In the genomic region with DNA sequence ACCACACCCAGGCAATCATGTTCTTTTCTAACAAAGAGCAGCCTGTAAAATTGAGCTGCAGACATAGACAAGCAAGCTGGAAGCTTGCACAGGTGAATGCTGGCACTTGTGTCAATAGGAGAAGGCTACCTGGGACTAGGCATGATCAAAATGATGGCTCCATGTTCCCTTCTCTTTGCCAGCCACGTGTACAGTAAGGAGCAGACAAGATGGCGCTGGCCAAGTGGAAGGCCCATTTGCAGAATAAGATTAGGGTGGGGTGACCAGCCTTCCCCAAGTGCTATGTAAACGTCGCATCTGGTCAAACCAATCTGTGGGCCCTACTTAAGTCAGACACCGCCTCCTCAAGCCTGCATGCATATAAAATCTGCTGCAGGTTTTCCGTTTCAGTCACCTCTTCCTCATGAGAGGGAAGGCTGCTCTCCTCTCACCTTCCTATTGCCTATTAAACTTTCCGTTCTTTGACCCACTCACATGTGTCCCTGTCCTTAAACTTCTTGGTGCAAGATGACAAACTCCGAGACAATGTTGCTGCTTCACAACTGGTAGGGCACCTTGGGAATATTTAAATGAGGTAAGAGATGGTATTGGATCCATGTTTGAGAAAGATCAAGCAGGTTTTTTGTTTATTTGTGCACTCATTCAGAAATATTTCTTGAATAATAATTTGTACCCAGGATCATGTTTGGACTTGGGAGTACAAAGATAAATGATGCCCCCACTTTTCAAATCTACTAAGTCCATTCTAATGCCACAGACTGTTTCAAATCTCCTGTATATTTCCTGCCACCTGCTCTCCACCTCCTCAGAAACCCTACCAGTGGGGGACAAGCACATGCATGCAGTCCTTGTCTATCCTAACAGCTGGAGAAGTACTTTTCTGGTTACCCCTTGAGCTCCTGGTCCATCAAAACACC, we compare ENCODE assay signal across 14 cellular contexts. TPM values are rescaled to one million over a fixed set of nuclear protein-coding genes. Genes with fewer than 3 reads are reported as not detected.
DNase-seq lines count a peak whose midpoint lies in the region; ATAC-seq and TF ChIP-seq lines count a peak whose summit lies in the region.
"Had no signal": no experiment of that assay in that cellular context is flagged by ENCODE, and none has a peak within 500 bp of the region (broad histone marks: within the 10 kb centered on the region; RNA-seq: fewer than 3 reads in every experiment).

No MANE protein-coding gene starts in this region.

- peaks cover 5% of the 10 kb centered on the region; the same call in 1 of the 2 replicates for H4K20me1 ChIP-seq in IMR-90 (ENCODE audit: insufficient read depth, low read length)

- H2AFZ ChIP-seq in IMR-90 (replicated peaks; ENCODE audit: low read length, poor library complexity): no peak overlapping the region

- DNase-seq in CD8-positive, alpha-beta T cell: no peak
- DNase-seq in IMR-90: no peak
- no peak for DNase-seq in brain microvascular endothelial cell
- no peak for DNase-seq in natural killer cell treated with Interleukin-12 subunit alpha and Interleukin-12 subunit beta and Interleukin-15 and Interleukin-18, amount 100 ng/mL, for 72 hours (ENCODE audit: low spot score)
- DNase-seq in Caco-2: no peak
- no peak for DNase-seq in DMS79 (lab: John Stamatoyannopoulos, UW)
- DNase-seq: DMS79 treated with DMSO at 0.1 percent for 48 hours, HCEC 1CT, NCI-H1092 treated with DMSO at 0.1 percent for 48 hours, NCI-H226, NCI-H524 treated with DMSO at 0.1 percent for 48 hours had no signal

- H3K36me3 ChIP-seq in CD8-positive, alpha-beta T cell (ENCODE audit: insufficient read depth, low read length): no peaks in the 10 kb centered on the region
- H3K36me3 ChIP-seq in IMR-90 (ENCODE audit: control insufficient read depth, insufficient read depth, low read length) (peaks cover 12% of the 10 kb centered on the region; the same call in 1 of the 2 replicates), brain microvascular endothelial cell (replicated peaks) (no peaks in the 10 kb centered on the region), Caco-2 (ENCODE audit: control insufficient read depth, insufficient read depth, low read length) (no peaks in the 10 kb centered on the region)

- no peaks in the 10 kb centered on the region for H3K9me3 ChIP-seq in CD8-positive, alpha-beta T cell (ENCODE audit: low read length)
- H3K9me3 ChIP-seq in IMR-90 (ENCODE audit: control insufficient read depth, insufficient read depth, low read length) (no peaks in the 10 kb centered on the region), Caco-2 (no peaks in the 10 kb centered on the region)

- TF ChIP-seq POLR2A in IMR-90 (IDR thresholded peaks at IDR 0.05; ENCODE audit: low read depth, low read length): no peak

- peaks cover 72% of the 10 kb centered on the region for H3K4me1 Mint-ChIP-seq in CD8-positive, alpha-beta T cell (ENCODE audit: low read depth)
- H3K4me1 Mint-ChIP-seq in natural killer cell treated with Interleukin-12 subunit alpha and Interleukin-12 subunit beta and Interleukin-15 and Interleukin-18, amount 100 ng/mL, for 72 hours (ENCODE audit: low read depth in 2 of 2): peaks cover 51 to 67% of the 10 kb centered on the region in 2 donors
- no peaks in the 10 kb centered on the region for H3K4me1 Mint-ChIP-seq in Caco-2 (ENCODE audit: low read depth, unreplicated experiment)

- no peaks in the 10 kb centered on the region for H3K27me3 ChIP-seq in CD8-positive, alpha-beta T cell (ENCODE audit: insufficient read depth, low read length)
- H3K27me3 ChIP-seq in IMR-90 (ENCODE audit: control insufficient read depth, insufficient read depth, low read length): no peaks in the 10 kb centered on the region
- H3K27me3 ChIP-seq in brain microvascular endothelial cell (replicated peaks): no peaks in the 10 kb centered on the region
- H3K27me3 ChIP-seq in Caco-2 (replicated peaks; ENCODE audit: control insufficient read depth, insufficient read depth, low read length): no peaks in the 10 kb centered on the region

- no peak overlapping the region for H3K27ac ChIP-seq in CD8-positive, alpha-beta T cell (ENCODE audit: low read depth, low read length)
- H3K27ac ChIP-seq in IMR-90 (ENCODE audit: insufficient read depth, low read length) (no peak overlapping the region), brain microvascular endothelial cell (peak overlapping the region; percentile 66)
- H3K27ac ChIP-seq: SK-N-MC had no signal

- no peak overlapping the region for H3K4me3 Mint-ChIP-seq in CD8-positive, alpha-beta T cell
- H3K4me3 Mint-ChIP-seq in natural killer cell treated with Interleukin-12 subunit alpha and Interleukin-12 subunit beta and Interleukin-15 and Interleukin-18, amount 100 ng/mL, for 72 hours: no peak overlapping the region
- H3K4me3 Mint-ChIP-seq in Caco-2 (ENCODE audit: unreplicated experiment): no peak overlapping the region

- peak overlapping the region; percentile 38; the same call in 1 of the 2 replicates for H3K14ac ChIP-seq in IMR-90 (replicated peaks; ENCODE audit: low read depth, low read length)

- TF ChIP-seq RAD21 in IMR-90 (IDR thresholded peaks at IDR 0.05; ENCODE audit: low read length): no peak

- no peak overlapping the region for H2BK20ac ChIP-seq in IMR-90 (ENCODE audit: low read depth, low read length)

- in situ Hi-C loops in IMR-90 (cut with MboI; ENCODE audit: low sequenced_read_pairs) (no loop called here), brain microvascular endothelial cell (cut with HindIII; ENCODE audit: low pct_ligation_motif_present, low sequenced_read_pairs) (no loop called here)

- POLR2A ChIA-PET in CD8-positive, alpha-beta T cell (lab: Charles Lee): interaction anchor here (0.6 kb wide), 2 partner anchors 7 to 51 kb away, joined by 3 read pairs; no protein-coding TSS in a partner anchor
- POLR2A ChIA-PET in IMR-90 (lab: Charles Lee; ENCODE audit: unreplicated experiment) (no interaction called here), Caco-2 (lab: Charles Lee) (no interaction called here)

- H3K56ac ChIP-seq in IMR-90 (ENCODE audit: extremely low read depth, insufficient read depth, low read length): no peak overlapping the region

- no peak overlapping the region for H3K23ac ChIP-seq in IMR-90 (ENCODE audit: low read depth, low read length)

- H3K18ac ChIP-seq in IMR-90 (ENCODE audit: low read depth, low read length): peak overlapping the region; percentile 88; the same call in 1 of the 2 replicates

- no peak overlapping the region for H2BK5ac ChIP-seq in IMR-90 (ENCODE audit: low read depth, low read length, poor library complexity, severe bottlenecking)

- H2BK15ac ChIP-seq in IMR-90 (ENCODE audit: low read depth, low read length): no peak overlapping the region; the same call in 2 of the 3 replicates

- peak overlapping the region; percentile 21 for H3K27ac Mint-ChIP-seq in CD8-positive, alpha-beta T cell
- H3K27ac Mint-ChIP-seq in natural killer cell treated with Interleukin-12 subunit alpha and Interleukin-12 subunit beta and Interleukin-15 and Interleukin-18, amount 100 ng/mL, for 72 hours: peak overlapping the region; percentile 9 to 96
- no peak overlapping the region for H3K27ac Mint-ChIP-seq in Caco-2 (ENCODE audit: unreplicated experiment)

- no peak for ATAC-seq in CD8-positive, alpha-beta T cell
- ATAC-seq in IMR-90 (ENCODE audit: low read depth) (no peak), GM21737 (IDR thresholded peaks at IDR 0.05; ENCODE audit: unreplicated experiment) (no peak)
- no peak for ATAC-seq in natural killer cell treated with Interleukin-12 subunit alpha and Interleukin-12 subunit beta and Interleukin-15 and Interleukin-18, amount 100 ng/mL, for 72 hours
- ATAC-seq: Panc1 had no signal

- intact Hi-C loops in CD8-positive, alpha-beta T cell (cut with DNase I, micrococcal nuclease): no loop called here
- intact Hi-C loops in IMR-90 (cut with micrococcal nuclease): no loop called here
- intact Hi-C loops in Caco-2 (cut with micrococcal nuclease; ENCODE audit: unreplicated experiment): no loop called here

- no peak overlapping the region for H3K4me2 ChIP-seq in IMR-90 (ENCODE audit: low read depth, low read length)

- no peak overlapping the region for H2AK9ac ChIP-seq in IMR-90 (replicated peaks; ENCODE audit: low read depth, low read length, poor library complexity)

- peak overlapping the region in 1 of 2 experiments; percentile 62; a peak in 1 of 4 replicates for H4K8ac ChIP-seq in IMR-90 (ENCODE audit: low read depth in 2 of 2, low read length in 2 of 2)

- peak overlapping the region; percentile 93; the same call in 1 of the 2 replicates for H3K4ac ChIP-seq in IMR-90 (ENCODE audit: low read depth, low read length)

- H2AK5ac ChIP-seq in IMR-90 (ENCODE audit: low read depth, low read length): peak overlapping the region; percentile 5; the same call in 1 of the 2 replicates

- H3K4me1 ChIP-seq in CD8-positive, alpha-beta T cell (ENCODE audit: insufficient read depth, low read length): peaks cover 34% of the 10 kb centered on the region
- H3K4me1 ChIP-seq in IMR-90 (ENCODE audit: control insufficient read depth, insufficient read depth, low read length) (peaks cover 20% of the 10 kb centered on the region), Caco-2 (no peaks in the 10 kb centered on the region)

- CTCF ChIA-PET in CD8-positive, alpha-beta T cell (lab: Charles Lee): interaction anchor here (0.8 to 2.8 kb wide), 5 partner anchors 27 to 69 kb away, joined by 3 to 14 read pairs (median 4); no protein-coding TSS in a partner anchor
- CTCF ChIA-PET in IMR-90 (lab: Yijun Ruan, JAX): interaction anchor here (1.2 kb wide), 1 partner anchor 16 kb away, joined by 4 read pairs; no protein-coding TSS in a partner anchor
- CTCF ChIA-PET in Caco-2 (lab: Charles Lee): no interaction called here

- no peaks in the 10 kb centered on the region for H3K9me3 Mint-ChIP-seq in CD8-positive, alpha-beta T cell
- H3K9me3 Mint-ChIP-seq in natural killer cell treated with Interleukin-12 subunit alpha and Interleukin-12 subunit beta and Interleukin-15 and Interleukin-18, amount 100 ng/mL, for 72 hours: no peaks in the 10 kb centered on the region
- H3K9me3 Mint-ChIP-seq in Caco-2 (ENCODE audit: unreplicated experiment): no peaks in the 10 kb centered on the region

- H4K91ac ChIP-seq in IMR-90 (ENCODE audit: insufficient read depth, low read depth, low read length): peak overlapping the region; percentile 87

- no peaks in the 10 kb centered on the region for H3K27me3 Mint-ChIP-seq in CD8-positive, alpha-beta T cell (ENCODE audit: low read depth)
- H3K27me3 Mint-ChIP-seq in natural killer cell treated with Interleukin-12 subunit alpha and Interleukin-12 subunit beta and Interleukin-15 and Interleukin-18, amount 100 ng/mL, for 72 hours: no peaks in the 10 kb centered on the region
- H3K27me3 Mint-ChIP-seq in Caco-2 (ENCODE audit: insufficient read depth, unreplicated experiment): peaks cover 17% of the 10 kb centered on the region

- BruUV-seq in IMR-90 (replicated peaks; lab: Mats Ljungman, UMichigan) (no TSS peak), Caco-2 (replicated peaks; lab: Mats Ljungman, UMichigan) (no TSS peak)

- 60% methylated on average over 1 of the region's 8 CpGs; no CpG with 5 or more reads in 1 of the 2 experiments for WGBS in IMR-90 (ENCODE audit: extremely low coverage in 2 of 2, insufficient read length in 1 of 2), 2 experiments

- no peaks in the 10 kb centered on the region for H3K36me3 Mint-ChIP-seq in CD8-positive, alpha-beta T cell
- no peaks in the 10 kb centered on the region for H3K36me3 Mint-ChIP-seq in natural killer cell treated with Interleukin-12 subunit alpha and Interleukin-12 subunit beta and Interleukin-15 and Interleukin-18, amount 100 ng/mL, for 72 hours
- H3K36me3 Mint-ChIP-seq in Caco-2 (ENCODE audit: insufficient read depth, unreplicated experiment): no peaks in the 10 kb centered on the region

- no peak overlapping the region; the same call in 1 of the 2 replicates for H4K5ac ChIP-seq in IMR-90 (ENCODE audit: low read depth, low read length)

- no peak overlapping the region for H3K9ac ChIP-seq in IMR-90 (ENCODE audit: low read depth, low read length)

- no peak overlapping the region for H3K4me3 ChIP-seq in CD8-positive, alpha-beta T cell (ENCODE audit: low read depth, low read length)
- no peak overlapping the region for H3K4me3 ChIP-seq in IMR-90 (ENCODE audit: insufficient read depth, low read depth, low read length)
- H3K4me3 ChIP-seq in brain microvascular endothelial cell (ENCODE audit: low read depth, low read length): no peak overlapping the region
- no peak overlapping the region for H3K4me3 ChIP-seq in Caco-2 (ENCODE audit: low read depth, low read length)
- H3K4me3 ChIP-seq: SK-N-MC had no signal

- dilution Hi-C loops in IMR-90 (cut with HindIII; ENCODE audit: low sequenced_read_pairs, unreplicated experiment): no loop called here

- TF ChIP-seq CTCF in CD8-positive, alpha-beta T cell (IDR thresholded peaks at IDR 0.05): no peak
- no peak for TF ChIP-seq CTCF in IMR-90 (conservative IDR thresholded peaks at IDR 0.05; ENCODE audit: low read depth, low read length)
- TF ChIP-seq CTCF in brain microvascular endothelial cell (IDR thresholded peaks at IDR 0.05; ENCODE audit: low read depth, low read length, missing control alignments): no peak
- TF ChIP-seq CTCF in Caco-2 (IDR thresholded peaks at IDR 0.05; ENCODE audit: insufficient read depth in 1 of 2, low read depth in 1 of 2, low read length in 1 of 2, severe bottlenecking in 1 of 2, unreplicated experiment in 1 of 2): no peak

- H3K9me1 ChIP-seq in IMR-90 (ENCODE audit: insufficient read depth, low read length): peaks cover 23% of the 10 kb centered on the region

- H3K79me1 ChIP-seq in IMR-90 (ENCODE audit: low read depth in 1 of 2, low read length in 2 of 2): no peaks in the 10 kb centered on the region

- peak overlapping the region; percentile 83; the same call in 1 of the 2 replicates for H2BK120ac ChIP-seq in IMR-90 (ENCODE audit: low read depth, low read length)

RNA-seq across cellular contexts. Expression of gene TGFBR1, which starts 30.7 kb away (rescaled TPM):
- total RNA-seq in CD8-positive, alpha-beta T cell: 10 to 100 TPM; 24.2 to 25.8 TPM
- total RNA-seq in IMR-90 (2012; rRNA removed) (57.8 and 75.3 TPM in 2 replicates), Caco-2 (2022) (29.3 and 31.8 TPM in 2 replicates)
- polyA plus RNA-seq in IMR-90 (2012; rRNA removed): 10.2 and 15.1 TPM in 2 replicates
- 7.8 and 11.8 TPM in 2 replicates for polyA plus RNA-seq in IMR-90 (2012; cell fraction: cytosol; rRNA removed)
- 1.8 and 11.2 TPM in 2 replicates for polyA plus RNA-seq in IMR-90 (2012; cell fraction: nucleus; rRNA removed; ENCODE audit: low replicate concordance)
- total RNA-seq in natural killer cell treated with Interleukin-12 subunit alpha and Interleukin-12 subunit beta and Interleukin-15 and Interleukin-18, amount 100 ng/mL, for 72 hours: 100 to 1,000 TPM in 1 of 2 donors, 10 to 100 TPM in 1; 62.7 to 105 TPM
